ENCODE assay signal across 1 cellular context in genomic region chr1:183520379-183520778, GRCh38.
TF ChIP-seq lines count a peak whose summit lies in the region.

No MANE protein-coding gene starts in this region.

TF ChIP-seq in K562, 482 proteins besides CTCF, POLR2A, EP300 and RAD21:
- TF ChIP-seq HNRNPK (IDR thresholded peaks at IDR 0.05; ENCODE audit: low read depth, low read length, poor library complexity, severe bottlenecking) = peak; percentile 15
- TF ChIP-seq PHB (CRISPR knock-in tag; IDR thresholded peaks at IDR 0.05) = no peak
